Comparison of ENCODE assay signal across 8 cellular contexts in the genomic region with DNA sequence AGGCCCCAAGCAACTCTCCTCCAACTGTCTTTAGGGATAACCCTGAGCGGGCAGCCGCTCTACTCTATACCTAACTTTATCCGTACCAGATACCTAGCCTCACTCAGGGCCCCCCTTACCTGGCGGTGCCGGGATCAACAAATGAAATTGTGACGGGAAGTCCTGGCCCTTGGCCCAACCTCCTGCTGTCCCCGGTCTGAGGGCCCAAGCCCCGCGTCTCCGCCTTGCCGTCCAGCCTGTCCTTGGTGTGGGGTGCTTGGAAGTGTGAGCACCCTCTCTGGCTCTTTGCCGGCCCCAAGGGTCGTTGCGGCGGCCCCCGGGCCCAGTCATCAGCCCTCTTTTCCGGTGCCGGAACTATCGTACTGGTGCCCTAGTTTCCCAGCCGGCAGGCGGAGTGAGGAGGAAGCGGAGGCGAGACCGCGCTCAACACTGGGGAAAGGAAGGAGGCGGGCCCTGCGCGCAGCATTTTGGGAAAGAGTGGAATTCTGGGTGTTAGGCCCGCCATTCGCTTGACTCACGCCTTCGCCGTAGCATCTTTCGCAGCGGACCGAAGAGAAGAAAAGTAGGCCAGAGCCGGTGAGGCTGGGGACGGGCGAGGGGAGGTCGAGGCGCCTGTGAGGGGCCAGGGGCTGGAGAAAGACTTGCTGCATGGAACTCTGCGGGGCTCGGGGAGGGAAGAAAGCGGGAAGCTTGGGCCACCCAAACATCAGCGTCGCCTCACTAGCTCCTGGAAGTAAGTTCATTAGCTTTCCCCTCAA. TPM values are rescaled to one million over a fixed set of nuclear protein-coding genes. Genes with fewer than 3 reads are reported as not detected.
DNase-seq lines count a peak whose midpoint lies in the region; ATAC-seq and TF ChIP-seq lines count a peak whose summit lies in the region.

A gene (plus strand): TSS at position 504 of the 758 bp plus-strand sequence. CDS start 1,676 bp downstream, outside the sequence.

- peak within 1 kb of the TSS; percentile 97 for H3K4me3 Mint-ChIP-seq in HFFc6
- peak within 1 kb of the TSS; percentile 99 for H3K4me3 Mint-ChIP-seq in activated naive CD4-positive, alpha-beta T cell treated with anti-CD3 and anti-CD28 coated beads, Interleukin-2, amount 50 U/mL, for 24 hours

- ATAC-seq in SK-N-SH treated with all-trans-retinoic acid at 6 μM for 48 hours = peak; percentile 90

- peaks cover 3% of the 10 kb centered on the region for H3K27me3 Mint-ChIP-seq in HFFc6 (ENCODE audit: insufficient read depth)
- no peaks in the 10 kb centered on the region for H3K27me3 Mint-ChIP-seq in activated naive CD4-positive, alpha-beta T cell treated with anti-CD3 and anti-CD28 coated beads, Interleukin-2, amount 50 U/mL, for 24 hours

- H3K27me3 ChIP-seq in GM06990 (replicated peaks; ENCODE audit: control insufficient read depth, insufficient read depth, low read length) = no peaks in the 10 kb centered on the region

- H3K4me1 Mint-ChIP-seq in HFFc6 (ENCODE audit: low read depth) = peaks cover 48% of the 10 kb centered on the region
- peaks cover 61% of the 10 kb centered on the region for H3K4me1 Mint-ChIP-seq in activated naive CD4-positive, alpha-beta T cell treated with anti-CD3 and anti-CD28 coated beads, Interleukin-2, amount 50 U/mL, for 24 hours

- peaks cover 34% of the 10 kb centered on the region for H3K36me3 Mint-ChIP-seq in HFFc6 (ENCODE audit: low read depth)
- peaks cover 16% of the 10 kb centered on the region for H3K36me3 Mint-ChIP-seq in activated naive CD4-positive, alpha-beta T cell treated with anti-CD3 and anti-CD28 coated beads, Interleukin-2, amount 50 U/mL, for 24 hours

- DNase-seq in GM06990 (ENCODE audit: extremely low read depth, insufficient read length) (peak; percentile 92), HFFc6 (peak; percentile 91), NB4 (ENCODE audit: low read depth) (peak; percentile 93), globus pallidus (ENCODE audit: low spot score) (peak; percentile 92), nucleus accumbens (lab: John Stamatoyannopoulos, UW) (peak; percentile 65 to 98 (median 92)), superior temporal gyrus (ENCODE audit: extremely low spot score) (peak; percentile 97)

- H3K4me3 ChIP-seq in GM06990 (replicated peaks; ENCODE audit: low read depth, low read length) (peak within 1 kb of the TSS; percentile 97), NB4 (ENCODE audit: low read depth, low read length) (peak within 1 kb of the TSS; percentile 97)

- no peaks in the 10 kb centered on the region for H3K9me3 Mint-ChIP-seq in HFFc6
- H3K9me3 Mint-ChIP-seq in activated naive CD4-positive, alpha-beta T cell treated with anti-CD3 and anti-CD28 coated beads, Interleukin-2, amount 50 U/mL, for 24 hours = no peaks in the 10 kb centered on the region

- H3K36me3 ChIP-seq in GM06990 (ENCODE audit: control insufficient read depth, insufficient read depth, low read length) = peaks cover 16% of the 10 kb centered on the region

- H3K27ac Mint-ChIP-seq in HFFc6 = peak within 1 kb of the TSS; percentile 97
- peak within 1 kb of the TSS; percentile 99 for H3K27ac Mint-ChIP-seq in activated naive CD4-positive, alpha-beta T cell treated with anti-CD3 and anti-CD28 coated beads, Interleukin-2, amount 50 U/mL, for 24 hours

- TF ChIP-seq POLR2A in NB4 (IDR thresholded peaks at IDR 0.05; ENCODE audit: extremely low read depth, insufficient read length) = peak; percentile 54

- TF ChIP-seq CTCF in GM06990 (IDR thresholded peaks at IDR 0.05; ENCODE audit: insufficient read depth, low read length, poor library complexity, severe bottlenecking) (no peak), HFFc6 (IDR thresholded peaks at IDR 0.05) (peak; percentile 44; the same call in 1 of the 2 replicates), NB4 (IDR thresholded peaks at IDR 0.05; ENCODE audit: low read depth, low read length) (no peak)

TF ChIP-seq in SK-N-SH treated with all-trans-retinoic acid at 6 μM for 48 hours, 23 proteins besides CTCF, POLR2A, EP300 and RAD21:
- TF ChIP-seq, protein P1, sequence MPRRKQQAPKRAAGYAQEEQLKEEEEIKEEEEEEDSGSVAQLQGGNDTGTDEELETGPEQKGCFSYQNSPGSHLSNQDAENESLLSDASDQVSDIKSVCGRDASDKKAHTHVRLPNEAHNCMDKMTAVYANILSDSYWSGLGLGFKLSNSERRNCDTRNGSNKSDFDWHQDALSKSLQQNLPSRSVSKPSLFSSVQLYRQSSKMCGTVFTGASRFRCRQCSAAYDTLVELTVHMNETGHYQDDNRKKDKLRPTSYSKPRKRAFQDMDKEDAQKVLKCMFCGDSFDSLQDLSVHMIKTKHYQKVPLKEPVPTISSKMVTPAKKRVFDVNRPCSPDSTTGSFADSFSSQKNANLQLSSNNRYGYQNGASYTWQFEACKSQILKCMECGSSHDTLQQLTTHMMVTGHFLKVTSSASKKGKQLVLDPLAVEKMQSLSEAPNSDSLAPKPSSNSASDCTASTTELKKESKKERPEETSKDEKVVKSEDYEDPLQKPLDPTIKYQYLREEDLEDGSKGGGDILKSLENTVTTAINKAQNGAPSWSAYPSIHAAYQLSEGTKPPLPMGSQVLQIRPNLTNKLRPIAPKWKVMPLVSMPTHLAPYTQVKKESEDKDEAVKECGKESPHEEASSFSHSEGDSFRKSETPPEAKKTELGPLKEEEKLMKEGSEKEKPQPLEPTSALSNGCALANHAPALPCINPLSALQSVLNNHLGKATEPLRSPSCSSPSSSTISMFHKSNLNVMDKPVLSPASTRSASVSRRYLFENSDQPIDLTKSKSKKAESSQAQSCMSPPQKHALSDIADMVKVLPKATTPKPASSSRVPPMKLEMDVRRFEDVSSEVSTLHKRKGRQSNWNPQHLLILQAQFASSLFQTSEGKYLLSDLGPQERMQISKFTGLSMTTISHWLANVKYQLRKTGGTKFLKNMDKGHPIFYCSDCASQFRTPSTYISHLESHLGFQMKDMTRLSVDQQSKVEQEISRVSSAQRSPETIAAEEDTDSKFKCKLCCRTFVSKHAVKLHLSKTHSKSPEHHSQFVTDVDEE (CRISPR knock-in tag; IDR thresholded peaks at IDR 0.05) = 0 out of 2 replicates have a peak, but pooled peaks have one; percentile 20
- TF ChIP-seq, protein P2, sequence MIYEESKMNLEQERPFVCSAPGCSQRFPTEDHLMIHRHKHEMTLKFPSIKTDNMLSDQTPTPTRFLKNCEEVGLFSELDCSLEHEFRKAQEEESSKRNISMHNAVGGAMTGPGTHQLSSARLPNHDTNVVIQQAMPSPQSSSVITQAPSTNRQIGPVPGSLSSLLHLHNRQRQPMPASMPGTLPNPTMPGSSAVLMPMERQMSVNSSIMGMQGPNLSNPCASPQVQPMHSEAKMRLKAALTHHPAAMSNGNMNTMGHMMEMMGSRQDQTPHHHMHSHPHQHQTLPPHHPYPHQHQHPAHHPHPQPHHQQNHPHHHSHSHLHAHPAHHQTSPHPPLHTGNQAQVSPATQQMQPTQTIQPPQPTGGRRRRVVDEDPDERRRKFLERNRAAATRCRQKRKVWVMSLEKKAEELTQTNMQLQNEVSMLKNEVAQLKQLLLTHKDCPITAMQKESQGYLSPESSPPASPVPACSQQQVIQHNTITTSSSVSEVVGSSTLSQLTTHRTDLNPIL (CRISPR knock-in tag; IDR thresholded peaks at IDR 0.05; ENCODE audit: low read depth) = no peak
- TF ChIP-seq ZFP3 (CRISPR knock-in tag; IDR thresholded peaks at IDR 0.05) (0 out of 2 replicates have a peak, but pooled peaks have one; percentile 23), PPARA (CRISPR knock-in tag; IDR thresholded peaks at IDR 0.05; ENCODE audit: borderline replicate concordance) (no peak)
- TF ChIP-seq, protein P3, sequence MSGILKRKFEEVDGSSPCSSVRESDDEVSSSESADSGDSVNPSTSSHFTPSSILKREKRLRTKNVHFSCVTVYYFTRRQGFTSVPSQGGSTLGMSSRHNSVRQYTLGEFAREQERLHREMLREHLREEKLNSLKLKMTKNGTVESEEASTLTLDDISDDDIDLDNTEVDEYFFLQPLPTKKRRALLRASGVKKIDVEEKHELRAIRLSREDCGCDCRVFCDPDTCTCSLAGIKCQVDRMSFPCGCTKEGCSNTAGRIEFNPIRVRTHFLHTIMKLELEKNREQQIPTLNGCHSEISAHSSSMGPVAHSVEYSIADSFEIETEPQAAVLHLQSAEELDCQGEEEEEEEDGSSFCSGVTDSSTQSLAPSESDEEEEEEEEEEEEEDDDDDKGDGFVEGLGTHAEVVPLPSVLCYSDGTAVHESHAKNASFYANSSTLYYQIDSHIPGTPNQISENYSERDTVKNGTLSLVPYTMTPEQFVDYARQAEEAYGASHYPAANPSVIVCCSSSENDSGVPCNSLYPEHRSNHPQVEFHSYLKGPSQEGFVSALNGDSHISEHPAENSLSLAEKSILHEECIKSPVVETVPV (CRISPR knock-in tag; IDR thresholded peaks at IDR 0.05) = no peak

RNA-seq across cellular contexts. Expression of the gene that starts here (rescaled TPM):
- 100 to 1,000 TPM in 5 of 6 experiments, 10 to 100 TPM in 1; 98.9 to 108 (median 104) TPM for total RNA-seq in HFFc6 (2021; fragmentation: NEBNext Ultra II Directional; extraction: Animal tissue kit (Norgen Biotek cat#: 25700))

Comparison
In these comparisons a context has a peak if more than half of its experiments do, and no peak if none do; other contexts are left out.
1. Peak in every context shown above with its lines: DNase-seq, ATAC-seq and H3K4me3 ChIP-seq.